1 cellular context compared by ENCODE assay signal in genomic region chr19:43749898-43750297, GRCh38.
TF ChIP-seq lines count a peak whose summit lies in the region.

No MANE protein-coding gene starts in this region.

TF ChIP-seq in GM12878, 131 proteins besides CTCF, POLR2A, EP300 and RAD21:
- no peak for TF ChIP-seq GATAD2B (conservative IDR thresholded peaks at IDR 0.05; ENCODE audit: low read depth)
- no peak for TF ChIP-seq GABPA (IDR thresholded peaks at IDR 0.05; ENCODE audit: low read depth)
- TF ChIP-seq KDM1A (IDR thresholded peaks at IDR 0.05; ENCODE audit: borderline replicate concordance) = no peak
- no peak for TF ChIP-seq CEBPZ (IDR thresholded peaks at IDR 0.05; ENCODE audit: low read depth, low read length)
- no peak for TF ChIP-seq E2F4 (IDR thresholded peaks at IDR 0.05; ENCODE audit: low read depth, low read length)
- no peak for TF ChIP-seq ZNF207 (IDR thresholded peaks at IDR 0.05; ENCODE audit: borderline replicate concordance)
- TF ChIP-seq USF2 (IDR thresholded peaks at IDR 0.05; ENCODE audit: borderline replicate concordance, low read depth, low read length) = no peak
- TF ChIP-seq ZNF24 (IDR thresholded peaks at IDR 0.05) = no peak
- no peak for TF ChIP-seq NFIC (IDR thresholded peaks at IDR 0.05; ENCODE audit: low read depth, low read length)
- TF ChIP-seq CHD1 (IDR thresholded peaks at IDR 0.05; ENCODE audit: low read depth, low read length) = no peak
- no peak for TF ChIP-seq RELB (IDR thresholded peaks at IDR 0.05; ENCODE audit: low read depth)
- TF ChIP-seq RAD51 (IDR thresholded peaks at IDR 0.05) = no peak
- no peak for TF ChIP-seq SRF (IDR thresholded peaks at IDR 0.05; ENCODE audit: low read depth in 2 of 2, low read length in 2 of 2)
- no peak for TF ChIP-seq SIX5 (IDR thresholded peaks at IDR 0.05; ENCODE audit: low read depth, low read length, severe bottlenecking)
TF ChIP-seq in GM12878: peak in this region for 0.
